In genomic region chr21:42878993-42879787, GRCh38 we compare ENCODE assay signal across 1 cellular context.
TF ChIP-seq lines count a peak whose summit lies in the region.

WDR4 (minus strand) TSS chr21:42879539; CDS start chr21:42879495, 44 bp downstream.

TF ChIP-seq in WTC11, 78 proteins besides CTCF, POLR2A, EP300 and RAD21 (continued from another document and continues in another):
- no peak for TF ChIP-seq ZSCAN18 (CRISPR knock-in tag; IDR thresholded peaks at IDR 0.05)
- no peak for TF ChIP-seq AR (CRISPR knock-in tag; IDR thresholded peaks at IDR 0.05)
- peak; percentile 92 for TF ChIP-seq ZNF416 (CRISPR knock-in tag; IDR thresholded peaks at IDR 0.05)
- TF ChIP-seq ZNF423 (CRISPR knock-in tag; IDR thresholded peaks at IDR 0.05), result no peak
- no peak for TF ChIP-seq NR1H2 (CRISPR knock-in tag; IDR thresholded peaks at IDR 0.05)
- 0 out of 2 replicates have a peak, but pooled peaks have one; percentile 21 for TF ChIP-seq KAT7 (CRISPR knock-in tag; IDR thresholded peaks at IDR 0.05; ENCODE audit: borderline replicate concordance)
- no peak for TF ChIP-seq ZNF671 (CRISPR knock-in tag; IDR thresholded peaks at IDR 0.05)
- TF ChIP-seq E2F1 (CRISPR knock-in tag; IDR thresholded peaks at IDR 0.05), result no peak; the same call in 1 of the 2 replicates
- TF ChIP-seq ZNF532 (CRISPR knock-in tag; IDR thresholded peaks at IDR 0.05; ENCODE audit: borderline replicate concordance), result 0 out of 2 replicates have a peak, but pooled peaks have one; percentile 6
- no peak; the same call in 1 of the 2 replicates for TF ChIP-seq RELA (CRISPR knock-in tag; IDR thresholded peaks at IDR 0.05; ENCODE audit: borderline replicate concordance)
- no peak for TF ChIP-seq FOXJ3 (CRISPR knock-in tag; IDR thresholded peaks at IDR 0.05; ENCODE audit: borderline replicate concordance)
- TF ChIP-seq IRF2 (CRISPR knock-in tag; IDR thresholded peaks at IDR 0.05; ENCODE audit: borderline replicate concordance, low read depth), result no peak
- peak; percentile 79; the same call in 1 of the 2 replicates for TF ChIP-seq TCF7 (CRISPR knock-in tag; IDR thresholded peaks at IDR 0.05; ENCODE audit: low read depth)
- peak; percentile 13 for TF ChIP-seq FOXP4 (CRISPR knock-in tag; IDR thresholded peaks at IDR 0.05)
- no peak for TF ChIP-seq ZNF512 (CRISPR knock-in tag; IDR thresholded peaks at IDR 0.05; ENCODE audit: borderline replicate concordance)
- no peak for TF ChIP-seq NFE2L1 (CRISPR knock-in tag; IDR thresholded peaks at IDR 0.05)
- no peak; the same call in 1 of the 2 replicates for TF ChIP-seq GABPB1 (CRISPR knock-in tag; IDR thresholded peaks at IDR 0.05)
- TF ChIP-seq PRRX2 (CRISPR knock-in tag; IDR thresholded peaks at IDR 0.05), result 0 out of 2 replicates have a peak, but pooled peaks have one; percentile 45
- peak; percentile 86; the same call in 1 of the 2 replicates for TF ChIP-seq SMAD3 (CRISPR knock-in tag; IDR thresholded peaks at IDR 0.05; ENCODE audit: borderline replicate concordance)
- no peak for TF ChIP-seq ZNF396 (CRISPR knock-in tag; IDR thresholded peaks at IDR 0.05; ENCODE audit: borderline replicate concordance)
- TF ChIP-seq RORB (CRISPR knock-in tag; IDR thresholded peaks at IDR 0.05), result no peak
- no peak for TF ChIP-seq IRF1 (CRISPR knock-in tag; IDR thresholded peaks at IDR 0.05)
- TF ChIP-seq E2F5 (CRISPR knock-in tag; IDR thresholded peaks at IDR 0.05), result peak; percentile 62; the same call in 1 of the 2 replicates
- TF ChIP-seq OVOL2 (CRISPR knock-in tag; IDR thresholded peaks at IDR 0.05; ENCODE audit: borderline replicate concordance), result no peak
- TF ChIP-seq TEAD1 (CRISPR knock-in tag; IDR thresholded peaks at IDR 0.05), result no peak; the same call in 1 of the 2 replicates
- TF ChIP-seq GTF2I (CRISPR knock-in tag; conservative IDR thresholded peaks at IDR 0.05), result no peak
- TF ChIP-seq SP1 (CRISPR knock-in tag; conservative IDR thresholded peaks at IDR 0.05), result peak; percentile 81
- TF ChIP-seq PREB (CRISPR knock-in tag; IDR thresholded peaks at IDR 0.05; ENCODE audit: borderline replicate concordance), result no peak; the same call in 1 of the 2 replicates
- peak; percentile 81 for TF ChIP-seq CREB1 (CRISPR knock-in tag; IDR thresholded peaks at IDR 0.05)
- TF ChIP-seq ZNF317 (CRISPR knock-in tag; IDR thresholded peaks at IDR 0.05; ENCODE audit: borderline replicate concordance, low read depth), result no peak
- TF ChIP-seq ZNF425 (CRISPR knock-in tag; conservative IDR thresholded peaks at IDR 0.05), result no peak
- no peak for TF ChIP-seq TEAD4 (CRISPR knock-in tag; IDR thresholded peaks at IDR 0.05)
